In genomic region chr3:169660709-169661566, GRCh38 we compare ENCODE assay signal across 8 cellular contexts. TPM values are rescaled to one million over a fixed set of nuclear protein-coding genes. Genes with fewer than 3 reads are reported as not detected.
DNase-seq lines count a peak whose midpoint lies in the region; ATAC-seq and TF ChIP-seq lines count a peak whose summit lies in the region.

No MANE protein-coding gene starts in this region.

- WGBS in esophagus squamous epithelium, 2 donors, result 25 to 39% methylated on average over 29 of the region's 32 CpGs
- no CpG with 5 or more reads among the region's 32 CpGs for WGBS in neuronal stem cell (ENCODE audit: extremely low coverage in 2 of 2, insufficient read length in 2 of 2, insufficient replicate concordance in 1 of 2), 2 donors

- no peak for ATAC-seq in GM21737 (IDR thresholded peaks at IDR 0.05; ENCODE audit: unreplicated experiment)

- H2BK5ac ChIP-seq in neuronal stem cell (ENCODE audit: low read length), result peak overlapping the region; percentile 49

- H2BK120ac ChIP-seq in neuronal stem cell (ENCODE audit: low read depth, low read length), result no peak overlapping the region

- H3K36me3 ChIP-seq in esophagus squamous epithelium, result no peaks in the 10 kb centered on the region
- H3K36me3 ChIP-seq in neuronal stem cell (replicated peaks in 1 of 2; ENCODE audit: control insufficient read depth in 2 of 2, insufficient read depth in 2 of 2, low read length in 2 of 2), result no peaks in the 10 kb centered on the region

- H3K27ac ChIP-seq in esophagus squamous epithelium (peak overlapping the region; percentile 90 to 95 (median 94)), neuronal stem cell (replicated peaks; ENCODE audit: low read length) (peak overlapping the region; percentile 94)

- peaks cover 2% of the 10 kb centered on the region for H3K79me1 ChIP-seq in neuronal stem cell (ENCODE audit: low read depth, low read length)

- no peak overlapping the region for H2AK5ac ChIP-seq in neuronal stem cell (ENCODE audit: low read depth, low read length)

- peak overlapping the region; percentile 82 for H3K4me2 ChIP-seq in neuronal stem cell (ENCODE audit: insufficient read depth, low read length, poor library complexity, severe bottlenecking)

- intact Hi-C loops in esophagus squamous epithelium (cut with DNase I), result loop anchor here (5.0 kb wide), 1 partner anchor 514 kb away; no protein-coding TSS in a partner anchor

- H3K4me1 ChIP-seq in esophagus squamous epithelium, result peaks cover 4 to 69% (median 35%) of the 10 kb centered on the region in 3 donors
- peaks cover 2 to 18% of the 10 kb centered on the region in 2 donors for H3K4me1 ChIP-seq in neuronal stem cell (ENCODE audit: control insufficient read depth in 2 of 2, insufficient read depth in 1 of 2, low read depth in 1 of 2, low read length in 2 of 2)

- H3K14ac ChIP-seq in neuronal stem cell (ENCODE audit: low read length), result no peak overlapping the region

- H3K18ac ChIP-seq in neuronal stem cell (ENCODE audit: low read length), result peak overlapping the region; percentile 78

- DNase-seq in ELF-1 (ENCODE audit: low read depth, low spot score) (peak; percentile 42), RPMI7951 (ENCODE audit: low read depth) (peak; percentile 6), esophagus squamous epithelium (lab: John Stamatoyannopoulos, UW) (no peak), neuronal stem cell (ENCODE audit: low spot score) (peak; percentile 27), COLO829 (ENCODE audit: low spot score) (no peak), NCI-H526 treated with DMSO at 0.1 percent for 48 hours (lab: John Stamatoyannopoulos, UW) (no peak)
- no peak for DNase-seq in stimulated activated CD8-positive, alpha-beta memory T cell treated with anti-CD3 and anti-CD28 coated beads, Interleukin-4, amount 100 ng/mL, for 48 hours

- H4K91ac ChIP-seq in neuronal stem cell (ENCODE audit: low read depth, low read length, poor library complexity), result no peak overlapping the region

- H3K27me3 ChIP-seq in esophagus squamous epithelium (peaks cover 0 to 91% (median 8%) of the 10 kb centered on the region in 4 donors), neuronal stem cell (ENCODE audit: control insufficient read depth in 3 of 3, insufficient read depth in 3 of 3, low read depth in 1 of 3, low read length in 3 of 3) (peaks cover 5 to 85% (median 40%) of the 10 kb centered on the region in 3 experiments)

- peak overlapping the region; percentile 69 to 91 (median 84) for H3K4me3 ChIP-seq in esophagus squamous epithelium
- H3K4me3 ChIP-seq in neuronal stem cell (ENCODE audit: low read length in 2 of 2), result peak overlapping the region; percentile 53 to 92

- H3K4ac ChIP-seq in neuronal stem cell (ENCODE audit: low read length), result no peak overlapping the region

- H2BK15ac ChIP-seq in neuronal stem cell (ENCODE audit: low read length), result no peak overlapping the region

- H3K9me3 ChIP-seq in esophagus squamous epithelium (no peaks in the 10 kb centered on the region), neuronal stem cell (replicated peaks in 1 of 2; ENCODE audit: control insufficient read depth in 2 of 2, insufficient read depth in 1 of 2, low read depth in 1 of 2, low read length in 2 of 2) (no peaks in the 10 kb centered on the region)

- TF ChIP-seq CTCF in esophagus squamous epithelium (IDR thresholded peaks at IDR 0.05), result no peak

- peak overlapping the region; percentile 10 for H2BK12ac ChIP-seq in neuronal stem cell (ENCODE audit: low read length)

- no peak overlapping the region for H3K23ac ChIP-seq in neuronal stem cell (ENCODE audit: low read depth, low read length, poor library complexity)

- peak overlapping the region; percentile 87 for H3K9ac ChIP-seq in neuronal stem cell (ENCODE audit: low read depth, low read length, poor library complexity)

- no peak overlapping the region for H4K8ac ChIP-seq in neuronal stem cell (ENCODE audit: low read depth, low read length)

- H2AFZ ChIP-seq in neuronal stem cell (ENCODE audit: low read length), result peak overlapping the region; percentile 96

- TF ChIP-seq POLR2A in esophagus squamous epithelium (IDR thresholded peaks at IDR 0.05), result no peak

RNA-seq across cellular contexts. Expression of gene MECOM, which starts 2.6 kb away (rescaled TPM):
- total RNA-seq in RPMI7951 (2014; rRNA removed; shearing (Covaris generic)), result 12.3 and 13.3 TPM in 2 replicates
- 10 to 100 TPM; 21.0 to 42.0 (median 26.6) TPM for total RNA-seq in esophagus squamous epithelium
- polyA plus RNA-seq in neuronal stem cell (2013, experiment 1 of 2), result 2.4 TPM
- polyA plus RNA-seq in neuronal stem cell (2013, experiment 2 of 2), result 2.4 TPM

Comparison
In these comparisons a context has a peak if more than half of its experiments do, and no peak if none do; other contexts are left out.
1. DNase-seq: peak in ELF-1 (single experiment), RPMI7951 (single experiment) and neuronal stem cell (single experiment); none in esophagus squamous epithelium (single experiment), COLO829 (single experiment), NCI-H526 treated with DMSO at 0.1 percent for 48 hours (single experiment) and stimulated activated CD8-positive, alpha-beta memory T cell treated with anti-CD3 and anti-CD28 coated beads, Interleukin-4, amount 100 ng/mL, for 48 hours (single experiment).